Comparison of ENCODE assay signal across 16 cellular contexts in genomic region chr2:128369126-128369555, GRCh38. TPM values are rescaled to one million over a fixed set of nuclear protein-coding genes. Genes with fewer than 3 reads are reported as not detected.
DNase-seq lines count a peak whose midpoint lies in the region; ATAC-seq and TF ChIP-seq lines count a peak whose summit lies in the region.
"Had no signal": no experiment of that assay in that cellular context is flagged by ENCODE, and none has a peak within 500 bp of the region (broad histone marks: within the 10 kb centered on the region; RNA-seq: fewer than 3 reads in every experiment).

No MANE protein-coding gene starts in this region.

- peak overlapping the region; percentile 32 for H3K27ac ChIP-seq in HUES48 (ENCODE audit: low read depth, low read length)

- H3K36me3 Mint-ChIP-seq in glutamatergic neuron (ENCODE audit: unreplicated experiment) (no peaks in the 10 kb centered on the region), progenitor cell of endocrine pancreas (ENCODE audit: insufficient read depth) (no peaks in the 10 kb centered on the region), HFFc6 (ENCODE audit: low read depth) (no peaks in the 10 kb centered on the region)
- H3K36me3 Mint-ChIP-seq: CD8-positive, alpha-beta T cell had no signal

- H3K36me3 ChIP-seq in HUES48 (ENCODE audit: control insufficient read depth, insufficient read depth, low read length): no peaks in the 10 kb centered on the region

- in situ Hi-C loops in astrocyte of the cerebellum (cut with HindIII; ENCODE audit: low sequenced_read_pairs): no loop called here

- H3K9ac ChIP-seq in HUES48 (ENCODE audit: low read depth, low read length): no peak overlapping the region

- H3K4me3 Mint-ChIP-seq in glutamatergic neuron (ENCODE audit: unreplicated experiment) (no peak overlapping the region), progenitor cell of endocrine pancreas (ENCODE audit: low read depth) (no peak overlapping the region), HFFc6 (no peak overlapping the region)
- H3K4me3 Mint-ChIP-seq: activated T-helper 17 cell treated with anti-CD3 and anti-CD28 coated beads, Interleukin-2, amount 50 U/mL, for 72 hours; CD8-positive, alpha-beta T cell; central memory CD8-positive, alpha-beta T cell; T-helper 1 cell treated with Interleukin-12 subunit alpha and Interleukin-12 subunit beta and Interleukin-4 antibody, amounts not matched to agents 30 μg/mL and 1 μg/mL, for 36 hours had no signal

- H3K4me1 Mint-ChIP-seq in glutamatergic neuron (ENCODE audit: low read depth, unreplicated experiment): peaks cover 19% of the 10 kb centered on the region
- peaks cover 8% of the 10 kb centered on the region for H3K4me1 Mint-ChIP-seq in progenitor cell of endocrine pancreas (ENCODE audit: low read depth)
- H3K4me1 Mint-ChIP-seq in HFFc6 (ENCODE audit: low read depth): peaks cover 38% of the 10 kb centered on the region
- H3K4me1 Mint-ChIP-seq: activated T-helper 17 cell treated with anti-CD3 and anti-CD28 coated beads, Interleukin-2, amount 50 U/mL, for 72 hours had no signal

- peak; percentile 32 for DNase-seq in astrocyte of the cerebellum (ENCODE audit: low read depth)
- no peak for DNase-seq in glutamatergic neuron
- DNase-seq in progenitor cell of endocrine pancreas (ENCODE audit: low spot score, unreplicated experiment): no peak
- no peak for DNase-seq in occipital lobe (lab: John Stamatoyannopoulos, UW)
- DNase-seq in Ammon's horn (ENCODE audit: low spot score): no peak
- DNase-seq in HFFc6: no peak
- DNase-seq: activated CD4-positive, alpha-beta T cell treated with anti-CD3 and anti-CD28 coated beads, Interleukin-2, amount 50 U/mL, for 4 hours; CD8-positive, alpha-beta T cell; foreskin melanocyte; NCI-H1436 had no signal

- no peak overlapping the region for H3K4me3 ChIP-seq in HUES48 (ENCODE audit: low read depth, low read length)
- no peak overlapping the region for H3K4me3 ChIP-seq in astrocyte of the cerebellum (ENCODE audit: low read depth, low read length)

- peaks cover 11% of the 10 kb centered on the region for H3K9me3 Mint-ChIP-seq in glutamatergic neuron (ENCODE audit: unreplicated experiment)
- H3K9me3 Mint-ChIP-seq in progenitor cell of endocrine pancreas (ENCODE audit: low read depth): peaks cover 3% of the 10 kb centered on the region
- no peaks in the 10 kb centered on the region for H3K9me3 Mint-ChIP-seq in HFFc6
- H3K9me3 Mint-ChIP-seq: activated T-helper 17 cell treated with anti-CD3 and anti-CD28 coated beads, Interleukin-2, amount 50 U/mL, for 72 hours; CD8-positive, alpha-beta T cell; central memory CD8-positive, alpha-beta T cell; T-helper 1 cell treated with Interleukin-12 subunit alpha and Interleukin-12 subunit beta and Interleukin-4 antibody, amounts not matched to agents 30 μg/mL and 1 μg/mL, for 36 hours had no signal

- TF ChIP-seq CTCF in astrocyte of the cerebellum (IDR thresholded peaks at IDR 0.05; ENCODE audit: low read depth, low read length, missing control alignments): no peak
- no peak for TF ChIP-seq CTCF in glutamatergic neuron (IDR thresholded peaks at IDR 0.05; ENCODE audit: partially characterized antibody, unreplicated experiment)
- no peak for TF ChIP-seq CTCF in progenitor cell of endocrine pancreas (IDR thresholded peaks at IDR 0.05; ENCODE audit: unreplicated experiment)
- no peak for TF ChIP-seq CTCF in HFFc6 (IDR thresholded peaks at IDR 0.05)

- peaks cover 3% of the 10 kb centered on the region; the same call in 1 of the 2 replicates for H3K4me1 ChIP-seq in HUES48 (ENCODE audit: control insufficient read depth, insufficient read depth, low read length)

- no peaks in the 10 kb centered on the region; the same call in 1 of the 2 replicates for H3K27me3 ChIP-seq in HUES48 (ENCODE audit: control insufficient read depth, insufficient read depth, low read length)

- no peak for ATAC-seq in GM21360 (IDR thresholded peaks at IDR 0.05; ENCODE audit: unreplicated experiment)
- ATAC-seq: activated T-helper 17 cell treated with anti-CD3 and anti-CD28 coated beads, Interleukin-2, amount 50 U/mL, for 72 hours; CD8-positive, alpha-beta T cell; left lobe of liver had no signal

- no peaks in the 10 kb centered on the region for H3K9me3 ChIP-seq in HUES48 (ENCODE audit: control insufficient read depth, insufficient read depth, low read length)

- peaks cover 2% of the 10 kb centered on the region for H3K27me3 Mint-ChIP-seq in glutamatergic neuron (ENCODE audit: unreplicated experiment)
- H3K27me3 Mint-ChIP-seq in progenitor cell of endocrine pancreas: peaks cover 28% of the 10 kb centered on the region
- peaks cover 6% of the 10 kb centered on the region for H3K27me3 Mint-ChIP-seq in HFFc6 (ENCODE audit: insufficient read depth)
- H3K27me3 Mint-ChIP-seq: activated T-helper 17 cell treated with anti-CD3 and anti-CD28 coated beads, Interleukin-2, amount 50 U/mL, for 72 hours had no signal

- peak overlapping the region; percentile 64 for H3K27ac Mint-ChIP-seq in glutamatergic neuron (ENCODE audit: unreplicated experiment)
- H3K27ac Mint-ChIP-seq in progenitor cell of endocrine pancreas: peak overlapping the region; percentile 10
- H3K27ac Mint-ChIP-seq in HFFc6: no peak overlapping the region
- H3K27ac Mint-ChIP-seq: activated T-helper 17 cell treated with anti-CD3 and anti-CD28 coated beads, Interleukin-2, amount 50 U/mL, for 72 hours; CD8-positive, alpha-beta T cell; T-helper 1 cell treated with Interleukin-12 subunit alpha and Interleukin-12 subunit beta and Interleukin-4 antibody, amounts not matched to agents 30 μg/mL and 1 μg/mL, for 36 hours had no signal

RNA-seq across cellular contexts. Expression of gene HS6ST1, which starts 50.5 kb away (rescaled TPM):
- total RNA-seq in glutamatergic neuron (ENCODE audit: unreplicated experiment): 173 TPM
- 74.5 and 81.2 TPM in 2 replicates for total RNA-seq in progenitor cell of endocrine pancreas
- total RNA-seq in occipital lobe: 85.5 TPM
- 10 to 100 TPM; 18.5 to 27.2 (median 24.3) TPM for total RNA-seq in HFFc6 (2021; fragmentation: NEBNext Ultra II Directional; extraction: Animal tissue kit (Norgen Biotek cat#: 25700))
